1 cellular context compared by ENCODE assay signal in genomic region chr5:64696414-64696813, GRCh38.
TF ChIP-seq lines count a peak whose summit lies in the region.

No MANE protein-coding gene starts in this region.

TF ChIP-seq in K562, 482 proteins besides CTCF, POLR2A, EP300 and RAD21:
- TF ChIP-seq CBX5 (IDR thresholded peaks at IDR 0.05; ENCODE audit: borderline replicate concordance, low read depth) = 0 out of 2 replicates have a peak, but pooled peaks have one; percentile 30
